In the genomic region with DNA sequence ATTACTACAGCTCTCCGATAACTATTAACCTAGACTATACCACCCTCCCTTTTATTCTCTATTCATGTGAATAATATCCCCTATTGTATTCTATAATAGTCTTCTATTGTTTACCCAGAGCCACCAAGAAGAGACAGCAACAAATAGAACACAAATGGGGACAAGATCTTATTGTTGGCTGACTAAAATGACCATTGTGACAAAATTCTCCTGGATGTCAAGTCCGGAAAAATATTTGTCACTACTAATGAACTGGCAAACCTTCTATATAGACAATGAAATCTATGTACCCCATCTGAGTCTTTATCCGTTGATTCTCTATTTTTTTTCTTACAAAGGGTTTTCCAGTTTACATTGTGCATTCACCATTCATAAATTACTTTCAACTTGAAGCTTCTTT, we compare ENCODE assay signal across 10 cellular contexts.
"Had no signal": no experiment of that assay in that cellular context is flagged by ENCODE, and none has a peak within 500 bp of the region (broad histone marks: within the 10 kb centered on the region; RNA-seq: fewer than 3 reads in every experiment).

No MANE protein-coding gene starts in this region.

- H3K27ac ChIP-seq: ascending aorta, brain microvascular endothelial cell, parathyroid adenoma, spleen, thoracic aorta had no signal

- H3K4me1 ChIP-seq: ascending aorta, parathyroid adenoma, spleen had no signal

- H2AFZ ChIP-seq: parathyroid adenoma had no signal

- H3K79me2 ChIP-seq: parathyroid adenoma had no signal

- H3K27me3 ChIP-seq: ascending aorta, brain microvascular endothelial cell, spleen had no signal

- H3K9ac ChIP-seq: parathyroid adenoma had no signal

- H3K4me3 ChIP-seq: ascending aorta, spleen, thoracic aorta had no signal

- DNase-seq: activated CD4-positive, alpha-beta T cell treated with anti-CD3 and anti-CD28 coated beads for 1 hour; activated gamma-delta T cell; cortex of kidney; spleen had no signal

- H3K36me3 ChIP-seq: ascending aorta, brain microvascular endothelial cell, spleen, thoracic aorta had no signal

- ATAC-seq: left cardiac atrium, left ventricle myocardium superior had no signal

- H3K9me3 ChIP-seq: ascending aorta, spleen, thoracic aorta had no signal
